Comparison of ENCODE assay signal across 8 cellular contexts in genomic region chr13:76500894-76501293, GRCh38.
"Had no signal": no experiment of that assay in that cellular context is flagged by ENCODE, and none has a peak within 500 bp of the region (broad histone marks: within the 10 kb centered on the region; RNA-seq: fewer than 3 reads in every experiment).

No MANE protein-coding gene starts in this region.

- H3K4me3 ChIP-seq: HAP-1 had no signal

- H3K4me3 Mint-ChIP-seq: IgD-negative memory B cell had no signal

- H3K4me1 ChIP-seq: HAP-1 had no signal

- H3K36me3 ChIP-seq: HAP-1 had no signal

- H3K27ac ChIP-seq: HL-60 had no signal

- H3K36me3 Mint-ChIP-seq: IgD-negative memory B cell had no signal

- H3K4me1 Mint-ChIP-seq: IgD-negative memory B cell had no signal

- ATAC-seq: HCT116, HepG2 had no signal

- H3K27ac Mint-ChIP-seq: IgD-negative memory B cell had no signal

- H3K27me3 Mint-ChIP-seq: IgD-negative memory B cell had no signal

- H3K9me3 ChIP-seq: HAP-1 had no signal

- DNase-seq: GOT3, H7, KBM-7 had no signal
